Comparison of ENCODE assay signal across 1 cellular context in the genomic region with DNA sequence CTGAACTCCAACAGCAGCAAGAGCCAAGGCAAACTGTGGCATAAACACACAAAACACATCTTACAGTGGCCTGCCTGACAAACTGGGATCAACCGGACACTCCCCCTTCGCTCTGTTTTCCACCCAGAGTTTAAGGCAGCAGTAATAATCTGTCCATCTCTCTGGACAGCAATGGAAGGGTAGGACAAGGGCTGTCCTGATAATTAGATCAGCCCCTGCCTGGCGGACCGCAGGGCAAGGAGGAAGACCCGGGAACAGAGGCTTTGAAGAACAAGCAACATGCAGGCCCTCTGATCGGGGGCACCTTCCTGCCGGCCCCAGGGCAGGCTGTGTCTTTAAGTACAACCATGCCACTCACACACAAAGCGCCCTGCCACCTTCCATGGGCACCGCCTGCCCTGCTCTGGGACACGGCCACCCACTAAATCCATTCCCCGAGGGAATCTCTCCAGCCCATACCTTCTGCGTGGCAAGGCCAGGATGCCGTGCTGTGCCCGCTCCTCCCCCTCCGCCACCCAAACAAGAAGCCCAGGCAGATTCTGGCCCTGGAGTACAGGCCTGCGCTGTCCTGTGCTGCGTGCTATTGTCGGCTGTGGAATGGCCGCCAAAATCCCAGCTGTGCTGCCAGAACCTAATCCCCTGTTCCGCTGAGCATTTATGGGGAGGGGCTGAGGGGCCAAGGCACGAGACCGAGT.
TF ChIP-seq lines count a peak whose summit lies in the region.

No MANE protein-coding gene starts in this region.

TF ChIP-seq in HEK293, 187 proteins besides CTCF, POLR2A, EP300 and RAD21 (continued from another document and continues in another):
- TF ChIP-seq, protein P1, sequence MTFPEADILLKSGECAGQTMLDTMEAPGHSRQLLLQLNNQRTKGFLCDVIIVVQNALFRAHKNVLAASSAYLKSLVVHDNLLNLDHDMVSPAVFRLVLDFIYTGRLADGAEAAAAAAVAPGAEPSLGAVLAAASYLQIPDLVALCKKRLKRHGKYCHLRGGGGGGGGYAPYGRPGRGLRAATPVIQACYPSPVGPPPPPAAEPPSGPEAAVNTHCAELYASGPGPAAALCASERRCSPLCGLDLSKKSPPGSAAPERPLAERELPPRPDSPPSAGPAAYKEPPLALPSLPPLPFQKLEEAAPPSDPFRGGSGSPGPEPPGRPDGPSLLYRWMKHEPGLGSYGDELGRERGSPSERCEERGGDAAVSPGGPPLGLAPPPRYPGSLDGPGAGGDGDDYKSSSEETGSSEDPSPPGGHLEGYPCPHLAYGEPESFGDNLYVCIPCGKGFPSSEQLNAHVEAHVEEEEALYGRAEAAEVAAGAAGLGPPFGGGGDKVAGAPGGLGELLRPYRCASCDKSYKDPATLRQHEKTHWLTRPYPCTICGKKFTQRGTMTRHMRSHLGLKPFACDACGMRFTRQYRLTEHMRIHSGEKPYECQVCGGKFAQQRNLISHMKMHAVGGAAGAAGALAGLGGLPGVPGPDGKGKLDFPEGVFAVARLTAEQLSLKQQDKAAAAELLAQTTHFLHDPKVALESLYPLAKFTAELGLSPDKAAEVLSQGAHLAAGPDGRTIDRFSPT (tag by site-specific recombination; IDR thresholded peaks at IDR 0.05) = peak; percentile 66
- no peak for TF ChIP-seq ZNF596 (tag by site-specific recombination; IDR thresholded peaks at IDR 0.05)
- no peak for TF ChIP-seq ZNF513 (tag by site-specific recombination; IDR thresholded peaks at IDR 0.05)
- 0 out of 2 replicates have a peak, but pooled peaks have one; percentile 8 for TF ChIP-seq REST (tag by site-specific recombination; IDR thresholded peaks at IDR 0.05)
- no peak for TF ChIP-seq ZNF2 (tag by site-specific recombination; IDR thresholded peaks at IDR 0.05)
- TF ChIP-seq ZBTB48 (tag by site-specific recombination; IDR thresholded peaks at IDR 0.05) = no peak; the same call in 1 of the 2 replicates
- TF ChIP-seq ZNF791 (tag by site-specific recombination; IDR thresholded peaks at IDR 0.05) = no peak
- TF ChIP-seq, protein P2, sequence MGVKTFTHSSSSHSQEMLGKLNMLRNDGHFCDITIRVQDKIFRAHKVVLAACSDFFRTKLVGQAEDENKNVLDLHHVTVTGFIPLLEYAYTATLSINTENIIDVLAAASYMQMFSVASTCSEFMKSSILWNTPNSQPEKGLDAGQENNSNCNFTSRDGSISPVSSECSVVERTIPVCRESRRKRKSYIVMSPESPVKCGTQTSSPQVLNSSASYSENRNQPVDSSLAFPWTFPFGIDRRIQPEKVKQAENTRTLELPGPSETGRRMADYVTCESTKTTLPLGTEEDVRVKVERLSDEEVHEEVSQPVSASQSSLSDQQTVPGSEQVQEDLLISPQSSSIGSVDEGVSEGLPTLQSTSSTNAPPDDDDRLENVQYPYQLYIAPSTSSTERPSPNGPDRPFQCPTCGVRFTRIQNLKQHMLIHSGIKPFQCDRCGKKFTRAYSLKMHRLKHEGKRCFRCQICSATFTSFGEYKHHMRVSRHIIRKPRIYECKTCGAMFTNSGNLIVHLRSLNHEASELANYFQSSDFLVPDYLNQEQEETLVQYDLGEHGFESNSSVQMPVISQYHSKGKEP (tag by site-specific recombination; IDR thresholded peaks at IDR 0.05) = no peak
- peak; percentile 95 for TF ChIP-seq ZNF341 (tag by site-specific recombination; IDR thresholded peaks at IDR 0.05; ENCODE audit: low read depth)
- no peak for TF ChIP-seq ZBTB10 (tag by site-specific recombination; IDR thresholded peaks at IDR 0.05)
- no peak for TF ChIP-seq ZNF707 (tag by site-specific recombination; IDR thresholded peaks at IDR 0.05)
- no peak for TF ChIP-seq ZNF280D (tag by site-specific recombination; IDR thresholded peaks at IDR 0.05)
- no peak for TF ChIP-seq ZNF223 (tag by site-specific recombination; IDR thresholded peaks at IDR 0.05)
- TF ChIP-seq, protein P3, sequence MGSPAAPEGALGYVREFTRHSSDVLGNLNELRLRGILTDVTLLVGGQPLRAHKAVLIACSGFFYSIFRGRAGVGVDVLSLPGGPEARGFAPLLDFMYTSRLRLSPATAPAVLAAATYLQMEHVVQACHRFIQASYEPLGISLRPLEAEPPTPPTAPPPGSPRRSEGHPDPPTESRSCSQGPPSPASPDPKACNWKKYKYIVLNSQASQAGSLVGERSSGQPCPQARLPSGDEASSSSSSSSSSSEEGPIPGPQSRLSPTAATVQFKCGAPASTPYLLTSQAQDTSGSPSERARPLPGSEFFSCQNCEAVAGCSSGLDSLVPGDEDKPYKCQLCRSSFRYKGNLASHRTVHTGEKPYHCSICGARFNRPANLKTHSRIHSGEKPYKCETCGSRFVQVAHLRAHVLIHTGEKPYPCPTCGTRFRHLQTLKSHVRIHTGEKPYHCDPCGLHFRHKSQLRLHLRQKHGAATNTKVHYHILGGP (tag by site-specific recombination; IDR thresholded peaks at IDR 0.05) = no peak
- no peak for TF ChIP-seq ZNF701 (tag by site-specific recombination; IDR thresholded peaks at IDR 0.05)
- TF ChIP-seq, protein P4, sequence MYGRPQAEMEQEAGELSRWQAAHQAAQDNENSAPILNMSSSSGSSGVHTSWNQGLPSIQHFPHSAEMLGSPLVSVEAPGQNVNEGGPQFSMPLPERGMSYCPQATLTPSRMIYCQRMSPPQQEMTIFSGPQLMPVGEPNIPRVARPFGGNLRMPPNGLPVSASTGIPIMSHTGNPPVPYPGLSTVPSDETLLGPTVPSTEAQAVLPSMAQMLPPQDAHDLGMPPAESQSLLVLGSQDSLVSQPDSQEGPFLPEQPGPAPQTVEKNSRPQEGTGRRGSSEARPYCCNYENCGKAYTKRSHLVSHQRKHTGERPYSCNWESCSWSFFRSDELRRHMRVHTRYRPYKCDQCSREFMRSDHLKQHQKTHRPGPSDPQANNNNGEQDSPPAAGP (tag by site-specific recombination; IDR thresholded peaks at IDR 0.05) = peak; percentile 70; the same call in 1 of the 2 replicates
- no peak for TF ChIP-seq ZNF140 (tag by site-specific recombination; IDR thresholded peaks at IDR 0.05)
- TF ChIP-seq ZNF354C (tag by site-specific recombination; IDR thresholded peaks at IDR 0.05; ENCODE audit: borderline replicate concordance, low read depth) = no peak
- TF ChIP-seq ZNF133 (tag by site-specific recombination; IDR thresholded peaks at IDR 0.05) = no peak
- TF ChIP-seq OVOL3 (tag by site-specific recombination; IDR thresholded peaks at IDR 0.05) = no peak
- TF ChIP-seq ZNF202 (tag by site-specific recombination; IDR thresholded peaks at IDR 0.05; ENCODE audit: borderline replicate concordance) = no peak
- TF ChIP-seq ZNF501 (tag by site-specific recombination; IDR thresholded peaks at IDR 0.05) = 0 out of 2 replicates have a peak, but pooled peaks have one; percentile 39
- TF ChIP-seq HOXD13 (CRISPR knock-in tag; IDR thresholded peaks at IDR 0.05; ENCODE audit: borderline replicate concordance) = no peak
- peak; percentile 31; the same call in 1 of the 2 replicates for TF ChIP-seq SP7 (tag by site-specific recombination; IDR thresholded peaks at IDR 0.05)
- TF ChIP-seq ZNF549 (tag by site-specific recombination; IDR thresholded peaks at IDR 0.05) = no peak
- no peak for TF ChIP-seq ZNF221 (tag by site-specific recombination; IDR thresholded peaks at IDR 0.05; ENCODE audit: borderline replicate concordance)
- TF ChIP-seq, protein P5, sequence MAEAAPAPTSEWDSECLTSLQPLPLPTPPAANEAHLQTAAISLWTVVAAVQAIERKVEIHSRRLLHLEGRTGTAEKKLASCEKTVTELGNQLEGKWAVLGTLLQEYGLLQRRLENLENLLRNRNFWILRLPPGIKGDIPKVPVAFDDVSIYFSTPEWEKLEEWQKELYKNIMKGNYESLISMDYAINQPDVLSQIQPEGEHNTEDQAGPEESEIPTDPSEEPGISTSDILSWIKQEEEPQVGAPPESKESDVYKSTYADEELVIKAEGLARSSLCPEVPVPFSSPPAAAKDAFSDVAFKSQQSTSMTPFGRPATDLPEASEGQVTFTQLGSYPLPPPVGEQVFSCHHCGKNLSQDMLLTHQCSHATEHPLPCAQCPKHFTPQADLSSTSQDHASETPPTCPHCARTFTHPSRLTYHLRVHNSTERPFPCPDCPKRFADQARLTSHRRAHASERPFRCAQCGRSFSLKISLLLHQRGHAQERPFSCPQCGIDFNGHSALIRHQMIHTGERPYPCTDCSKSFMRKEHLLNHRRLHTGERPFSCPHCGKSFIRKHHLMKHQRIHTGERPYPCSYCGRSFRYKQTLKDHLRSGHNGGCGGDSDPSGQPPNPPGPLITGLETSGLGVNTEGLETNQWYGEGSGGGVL (tag by site-specific recombination; IDR thresholded peaks at IDR 0.05) = no peak
- no peak for TF ChIP-seq ZNF138 (tag by site-specific recombination; IDR thresholded peaks at IDR 0.05; ENCODE audit: borderline replicate concordance)
- TF ChIP-seq WT1 (tag by site-specific recombination; IDR thresholded peaks at IDR 0.05) = no peak
- no peak for TF ChIP-seq GLI4 (tag by site-specific recombination; IDR thresholded peaks at IDR 0.05)
- TF ChIP-seq ZBTB1 (tag by site-specific recombination; IDR thresholded peaks at IDR 0.05) = no peak
- TF ChIP-seq ZNF610 (tag by site-specific recombination; IDR thresholded peaks at IDR 0.05; ENCODE audit: borderline replicate concordance) = no peak
- TF ChIP-seq ZFP3 (tag by site-specific recombination; IDR thresholded peaks at IDR 0.05; ENCODE audit: low read depth) = no peak
- peak; percentile 39; the same call in 1 of the 2 replicates for TF ChIP-seq ZXDB (tag by site-specific recombination; IDR thresholded peaks at IDR 0.05)
- no peak for TF ChIP-seq ZNF19 (tag by site-specific recombination; IDR thresholded peaks at IDR 0.05; ENCODE audit: low read depth)
- no peak for TF ChIP-seq ZNF211 (tag by site-specific recombination; IDR thresholded peaks at IDR 0.05; ENCODE audit: low read depth)
- TF ChIP-seq ZNF664 (tag by site-specific recombination; IDR thresholded peaks at IDR 0.05) = no peak
- no peak for TF ChIP-seq ZNF514 (tag by site-specific recombination; IDR thresholded peaks at IDR 0.05)
